15 cellular contexts compared by ENCODE assay signal in genomic region chr3:5489536-5489935, GRCh38.
DNase-seq lines count a peak whose midpoint lies in the region; ATAC-seq lines count a peak whose summit lies in the region.
"Had no signal": no experiment of that assay in that cellular context is flagged by ENCODE, and none has a peak within 500 bp of the region (broad histone marks: within the 10 kb centered on the region; RNA-seq: fewer than 3 reads in every experiment).

No MANE protein-coding gene starts in this region.

- H3K9me3 ChIP-seq in T-helper 17 cell (ENCODE audit: control insufficient read depth, low read length, poor library complexity, severe bottlenecking), result no peaks in the 10 kb centered on the region
- H3K9me3 ChIP-seq: ascending aorta, thyroid gland had no signal

- peaks cover 0 to 13% of the 10 kb centered on the region in 2 donors for H3K27me3 Mint-ChIP-seq in stimulated activated naive B cell treated with anti-CD40 and anti-IgM and Interleukin-4, amounts not matched to agents 10 μg/mL and 1 μg/mL and 100 μg/mL, for 72 hours
- no peaks in the 10 kb centered on the region for H3K27me3 Mint-ChIP-seq in T-helper 17 cell

- H3K27ac Mint-ChIP-seq in stimulated activated naive B cell treated with anti-CD40 and anti-IgM and Interleukin-4, amounts not matched to agents 10 μg/mL and 1 μg/mL and 100 μg/mL, for 72 hours, result no peak overlapping the region
- no peak overlapping the region for H3K27ac Mint-ChIP-seq in T-helper 17 cell
- H3K27ac Mint-ChIP-seq: activated T-helper 2 cell treated with anti-CD3 and anti-CD28 coated beads, Interferon-gamma antibody, Interleukin-2, Interleukin-4, amounts not matched to agents 10 μg/mL and 5 μg/mL and 100 μg/mL, durations not matched to agents 14 hours and 24 hours and 36 hours; CD8-positive, alpha-beta T cell had no signal

- peaks cover 0 to 5% of the 10 kb centered on the region in 2 donors for H3K9me3 Mint-ChIP-seq in stimulated activated naive B cell treated with anti-CD40 and anti-IgM and Interleukin-4, amounts not matched to agents 10 μg/mL and 1 μg/mL and 100 μg/mL, for 72 hours
- H3K9me3 Mint-ChIP-seq: activated T-helper 2 cell treated with anti-CD3 and anti-CD28 coated beads, Interferon-gamma antibody, Interleukin-2, Interleukin-4, amounts not matched to agents 10 μg/mL and 5 μg/mL and 100 μg/mL, durations not matched to agents 14 hours and 24 hours and 36 hours; CD8-positive, alpha-beta T cell had no signal

- ATAC-seq in HG02678 (IDR thresholded peaks at IDR 0.05; ENCODE audit: unreplicated experiment), result peak; percentile 80
- peak; percentile 91 for ATAC-seq in HG03460 (IDR thresholded peaks at IDR 0.05; ENCODE audit: unreplicated experiment)
- ATAC-seq in stimulated activated naive B cell treated with anti-CD40 and anti-IgM and Interleukin-4, amounts not matched to agents 10 μg/mL and 1 μg/mL and 100 μg/mL, for 72 hours (replicated peaks), result peak; percentile 58 to 66
- ATAC-seq in T-helper 17 cell, result no peak
- ATAC-seq: CD8-positive, alpha-beta T cell had no signal

- DNase-seq in NCI-H748 (lab: John Stamatoyannopoulos, UW; ENCODE audit: unreplicated experiment) (peak; percentile 14), NCI-H748 treated with DMSO at 0.1 percent for 48 hours (lab: John Stamatoyannopoulos, UW) (no peak), NCI-H526 (lab: John Stamatoyannopoulos, UW) (no peak), T-helper 17 cell (no peak), NCI-H524 (lab: John Stamatoyannopoulos, UW) (no peak)
- DNase-seq in stimulated activated naive B cell treated with anti-CD40 and anti-IgM and Interleukin-4, amounts not matched to agents 10 μg/mL and 1 μg/mL and 100 μg/mL, for 72 hours, result no peak
- DNase-seq: activated CD4-positive, alpha-beta T cell treated with anti-CD3 and anti-CD28 coated beads, Interleukin-2, amount 50 U/mL, for 1 hour; CD8-positive, alpha-beta T cell; NCI-H1048; NCI-H345; thyroid gland had no signal

- no peaks in the 10 kb centered on the region for H3K36me3 Mint-ChIP-seq in stimulated activated naive B cell treated with anti-CD40 and anti-IgM and Interleukin-4, amounts not matched to agents 10 μg/mL and 1 μg/mL and 100 μg/mL, for 72 hours
- H3K36me3 Mint-ChIP-seq in T-helper 17 cell (ENCODE audit: low read depth), result no peaks in the 10 kb centered on the region
- H3K36me3 Mint-ChIP-seq: CD8-positive, alpha-beta T cell had no signal

- H3K4me1 Mint-ChIP-seq in stimulated activated naive B cell treated with anti-CD40 and anti-IgM and Interleukin-4, amounts not matched to agents 10 μg/mL and 1 μg/mL and 100 μg/mL, for 72 hours, result peaks cover 3 to 10% of the 10 kb centered on the region in 2 donors
- no peaks in the 10 kb centered on the region for H3K4me1 Mint-ChIP-seq in T-helper 17 cell

- H3K4me3 Mint-ChIP-seq in stimulated activated naive B cell treated with anti-CD40 and anti-IgM and Interleukin-4, amounts not matched to agents 10 μg/mL and 1 μg/mL and 100 μg/mL, for 72 hours, result no peak overlapping the region
- no peak overlapping the region for H3K4me3 Mint-ChIP-seq in T-helper 17 cell
- H3K4me3 Mint-ChIP-seq: CD8-positive, alpha-beta T cell had no signal
